Comparison of ENCODE assay signal across 11 cellular contexts in genomic region chr22:39437836-39438704, GRCh38. TPM values are rescaled to one million over a fixed set of nuclear protein-coding genes. Genes with fewer than 3 reads are reported as not detected.
DNase-seq lines count a peak whose midpoint lies in the region; ATAC-seq, FAIRE-seq and TF ChIP-seq lines count a peak whose summit lies in the region.
"Had no signal": no experiment of that assay in that cellular context is flagged by ENCODE, and none has a peak within 500 bp of the region (broad histone marks: within the 10 kb centered on the region; RNA-seq: fewer than 3 reads in every experiment).

No MANE protein-coding gene starts in this region.

- H3K27ac Mint-ChIP-seq in activated T-cell treated with anti-CD3 and anti-CD28 coated beads, Interleukin-2, amount 50 U/mL, for 72 hours: no peak overlapping the region
- no peak overlapping the region for H3K27ac Mint-ChIP-seq in central memory CD8-positive, alpha-beta T cell (ENCODE audit: low read depth)
- no peak overlapping the region for H3K27ac Mint-ChIP-seq in mesothelial cell of epicardium
- H3K27ac Mint-ChIP-seq: stimulated activated naive B cell treated with anti-CD40 and anti-IgM and Interleukin-4, amounts not matched to agents 10 μg/mL and 1 μg/mL and 100 μg/mL, for 72 hours had no signal

- no peaks in the 10 kb centered on the region for H3K36me3 Mint-ChIP-seq in activated T-cell treated with anti-CD3 and anti-CD28 coated beads, Interleukin-2, amount 50 U/mL, for 72 hours (ENCODE audit: insufficient read depth in 2 of 2)
- no peaks in the 10 kb centered on the region for H3K36me3 Mint-ChIP-seq in central memory CD8-positive, alpha-beta T cell (ENCODE audit: insufficient read depth)
- H3K36me3 Mint-ChIP-seq in mesothelial cell of epicardium: no peaks in the 10 kb centered on the region

- H3K27ac ChIP-seq in upper lobe of right lung: no peak overlapping the region

- DNase-seq in activated T-cell treated with anti-CD3 and anti-CD28 coated beads, Interleukin-2, amount 50 U/mL, for 72 hours: no peak
- DNase-seq in activated T-cell treated with anti-CD3 and anti-CD28 coated beads, Interleukin-2, amount 50 U/mL, for 48 hours: no peak
- DNase-seq in central memory CD8-positive, alpha-beta T cell (ENCODE audit: low spot score in 2 of 2): no peak
- DNase-seq in upper lobe of right lung (no peak), HTR-8/SVneo (ENCODE audit: insufficient read length, low spot score) (no peak), mesothelial cell of epicardium (ENCODE audit: low spot score in 2 of 2, unreplicated experiment in 2 of 2) (no peak)
- DNase-seq: stimulated activated naive B cell treated with anti-CD40 and anti-IgM and Interleukin-4, amounts not matched to agents 10 μg/mL and 1 μg/mL and 100 μg/mL, for 72 hours had no signal

- H3K9me3 Mint-ChIP-seq in activated T-cell treated with anti-CD3 and anti-CD28 coated beads, Interleukin-2, amount 50 U/mL, for 72 hours: no peaks in the 10 kb centered on the region
- H3K9me3 Mint-ChIP-seq in central memory CD8-positive, alpha-beta T cell: no peaks in the 10 kb centered on the region
- no peaks in the 10 kb centered on the region for H3K9me3 Mint-ChIP-seq in mesothelial cell of epicardium
- H3K9me3 Mint-ChIP-seq: stimulated activated naive B cell treated with anti-CD40 and anti-IgM and Interleukin-4, amounts not matched to agents 10 μg/mL and 1 μg/mL and 100 μg/mL, for 72 hours had no signal

- no peaks in the 10 kb centered on the region for H3K9me3 ChIP-seq in mucosa of stomach (ENCODE audit: control insufficient read depth, low read length)
- H3K9me3 ChIP-seq in upper lobe of right lung: no peaks in the 10 kb centered on the region

- intact Hi-C loops in upper lobe of right lung (cut with DNase I): no loop called here

- no peak for FAIRE-seq in HTR-8/SVneo (lab: Jason Lieb, UNC)
- FAIRE-seq: A204.1 had no signal

- peaks cover 10% of the 10 kb centered on the region for H3K27me3 Mint-ChIP-seq in activated T-cell treated with anti-CD3 and anti-CD28 coated beads, Interleukin-2, amount 50 U/mL, for 72 hours (ENCODE audit: low read depth)
- peaks cover 24% of the 10 kb centered on the region for H3K27me3 Mint-ChIP-seq in central memory CD8-positive, alpha-beta T cell
- no peaks in the 10 kb centered on the region for H3K27me3 Mint-ChIP-seq in mesothelial cell of epicardium (ENCODE audit: low read depth)
- H3K27me3 Mint-ChIP-seq: stimulated activated naive B cell treated with anti-CD40 and anti-IgM and Interleukin-4, amounts not matched to agents 10 μg/mL and 1 μg/mL and 100 μg/mL, for 72 hours had no signal

- peak; percentile 14 to 23 for ATAC-seq in activated T-cell treated with anti-CD3 and anti-CD28 coated beads, Interleukin-2, amount 50 U/mL, for 72 hours (replicated peaks in 1 of 2)
- ATAC-seq in central memory CD8-positive, alpha-beta T cell (replicated peaks; ENCODE audit: extremely low read depth, poor library complexity, severe bottlenecking): no peak
- no peak for ATAC-seq in upper lobe of right lung
- no peak for ATAC-seq in GM21423 (IDR thresholded peaks at IDR 0.05; ENCODE audit: unreplicated experiment)

- H3K36me3 ChIP-seq in mucosa of stomach (ENCODE audit: control insufficient read depth, insufficient read depth, low read length) (no peaks in the 10 kb centered on the region), upper lobe of right lung (peaks cover under 1% of the 10 kb centered on the region)

- peaks cover 18% of the 10 kb centered on the region for H3K4me1 Mint-ChIP-seq in activated T-cell treated with anti-CD3 and anti-CD28 coated beads, Interleukin-2, amount 50 U/mL, for 72 hours (ENCODE audit: low read depth)
- peaks cover 6% of the 10 kb centered on the region for H3K4me1 Mint-ChIP-seq in central memory CD8-positive, alpha-beta T cell
- peaks cover 12% of the 10 kb centered on the region for H3K4me1 Mint-ChIP-seq in mesothelial cell of epicardium

- H3K4me3 ChIP-seq in mucosa of stomach (ENCODE audit: low read length) (peak overlapping the region; percentile 56), upper lobe of right lung (peak overlapping the region; percentile 23)

- H3K4me3 Mint-ChIP-seq in activated T-cell treated with anti-CD3 and anti-CD28 coated beads, Interleukin-2, amount 50 U/mL, for 72 hours: no peak overlapping the region
- peak overlapping the region; percentile 34 for H3K4me3 Mint-ChIP-seq in central memory CD8-positive, alpha-beta T cell
- no peak overlapping the region for H3K4me3 Mint-ChIP-seq in mesothelial cell of epicardium

- H3K27me3 ChIP-seq in mucosa of stomach (ENCODE audit: control insufficient read depth, insufficient read depth, low read length) (no peaks in the 10 kb centered on the region), upper lobe of right lung (peaks cover 13% of the 10 kb centered on the region)

- H3K4me1 ChIP-seq in mucosa of stomach (ENCODE audit: control insufficient read depth, insufficient read depth, low read length) (peaks cover 28% of the 10 kb centered on the region), upper lobe of right lung (peaks cover 8% of the 10 kb centered on the region)

- peak overlapping the region; percentile 72 for H3K9ac ChIP-seq in mucosa of stomach (ENCODE audit: low read length)

- TF ChIP-seq CTCF in upper lobe of right lung (IDR thresholded peaks at IDR 0.05) (no peak), mesothelial cell of epicardium (IDR thresholded peaks at IDR 0.05; ENCODE audit: unreplicated experiment) (no peak)

RNA-seq across cellular contexts. Expression of gene MGAT3, which starts 18.7 kb away (rescaled TPM):
- 1 to 10 TPM; 1.2 to 2.6 TPM for total RNA-seq in activated T-cell treated with anti-CD3 and anti-CD28 coated beads, Interleukin-2, amount 50 U/mL, for 72 hours
- total RNA-seq in upper lobe of right lung (34.8 TPM), mesothelial cell of epicardium (43.6 to 45.3 TPM (median 45.0 TPM) in 3 replicates)
- total RNA-seq: M059J had no signal

RNA-seq across cellular contexts. Expression of gene TAB1, which starts 38.5 kb away (rescaled TPM):
- 10 to 100 TPM; 29.4 to 30.9 TPM for total RNA-seq in activated T-cell treated with anti-CD3 and anti-CD28 coated beads, Interleukin-2, amount 50 U/mL, for 72 hours
- total RNA-seq in upper lobe of right lung (31.0 TPM), mesothelial cell of epicardium (30.1 to 32.9 TPM (median 30.6 TPM) in 3 replicates)

Comparison
In these comparisons a context has a peak if more than half of its experiments do, and no peak if none do; other contexts are left out.
1. ATAC-seq: peak in activated T-cell treated with anti-CD3 and anti-CD28 coated beads, Interleukin-2, amount 50 U/mL, for 72 hours (2 of 2); none in central memory CD8-positive, alpha-beta T cell (single experiment), upper lobe of right lung (single experiment) and GM21423 (single experiment).